In genomic region chr9:111548623-111549022, GRCh38 we compare ENCODE assay signal across 11 cellular contexts. TPM values are rescaled to one million over a fixed set of nuclear protein-coding genes. Genes with fewer than 3 reads are reported as not detected.
"Had no signal": no experiment of that assay in that cellular context is flagged by ENCODE, and none has a peak within 500 bp of the region (broad histone marks: within the 10 kb centered on the region; RNA-seq: fewer than 3 reads in every experiment).

No MANE protein-coding gene starts in this region.

- FAIRE-seq: H1, H54, K562 had no signal

- H3K27ac ChIP-seq: HL-60 had no signal

- ATAC-seq: GM23338, K562 had no signal

- H3K4me3 ChIP-seq: GM23338, K562 had no signal

- DNase-seq: H9, HCEC 1CT, HFFc6, IMR-90, KG1 had no signal

RNA-seq across cellular contexts. Expression of gene ZNF483, which starts 23.6 kb away (rescaled TPM):
- total RNA-seq: HT1080 had no signal

RNA-seq across cellular contexts. Expression of gene PTGR1, which starts 50.8 kb away (rescaled TPM):
- polyA plus RNA-seq: K562 had no signal
